8 cellular contexts compared by ENCODE assay signal in the genomic region with DNA sequence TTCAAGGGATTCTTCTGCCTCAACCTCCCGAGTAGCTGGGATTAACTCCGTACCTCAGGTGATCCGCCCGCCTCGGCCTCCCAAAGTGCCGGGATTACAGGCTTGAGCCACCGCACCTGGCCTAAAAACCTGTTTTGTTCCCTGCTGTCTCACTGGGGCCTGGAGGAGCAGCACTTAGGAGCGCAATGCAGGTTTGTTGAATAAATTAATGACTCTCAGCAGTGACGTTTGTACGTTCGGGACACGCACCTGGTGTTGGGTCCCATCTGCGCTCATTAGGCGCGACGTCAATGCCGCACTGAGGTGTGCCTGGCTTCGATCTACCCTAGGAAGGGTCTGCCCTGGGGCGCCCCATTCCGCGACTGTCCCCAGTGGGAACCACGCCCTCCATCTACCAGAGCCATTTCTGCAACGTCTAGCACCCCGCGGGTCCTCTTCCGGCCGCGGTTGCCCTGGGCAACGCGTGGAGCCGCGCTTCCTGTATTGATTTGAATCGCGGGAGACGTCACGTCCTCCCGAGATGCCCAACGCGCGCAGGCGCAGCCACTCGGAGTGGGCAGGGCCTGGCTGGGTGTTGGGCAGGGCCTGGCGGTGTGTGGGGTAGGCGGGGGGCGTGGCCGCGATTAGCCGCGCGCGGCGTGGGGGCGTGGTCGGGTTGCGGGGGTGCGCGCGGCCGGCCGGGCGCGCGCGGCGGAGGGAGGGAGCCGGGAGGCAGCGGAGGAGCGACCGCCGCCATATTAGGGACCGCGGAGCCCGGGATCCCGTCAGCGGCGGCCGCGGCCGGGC. TPM values are rescaled to one million over a fixed set of nuclear protein-coding genes. Genes with fewer than 3 reads are reported as not detected.
DNase-seq lines count a peak whose midpoint lies in the region; ATAC-seq and TF ChIP-seq lines count a peak whose summit lies in the region.

FZR1 (plus strand) TSS at position 714 of the 786 bp plus-strand sequence. CDS start 16,679 bp downstream, outside the sequence.

- H3K4me1 ChIP-seq in BLaER1 (peaks cover 49% of the 10 kb centered on the region), left lung (peaks cover 5 to 46% of the 10 kb centered on the region in 2 donors)

- peak within 1 kb of the TSS; percentile 96 for H3K4me3 ChIP-seq in BLaER1
- H3K4me3 ChIP-seq in left lung = peak within 1 kb of the TSS; percentile 89 to 91

- peaks cover 24% of the 10 kb centered on the region for H3K36me3 ChIP-seq in BLaER1
- H3K36me3 ChIP-seq in left lung = peaks cover 0 to 15% of the 10 kb centered on the region in 2 donors

- no peaks in the 10 kb centered on the region for H3K9me3 ChIP-seq in BLaER1
- H3K9me3 ChIP-seq in left lung = no peaks in the 10 kb centered on the region

- TF ChIP-seq CTCF in left lung (IDR thresholded peaks at IDR 0.05) = no peak

- H3K27ac ChIP-seq in BLaER1 (peak within 1 kb of the TSS; percentile 97), left lung (peak within 1 kb of the TSS; percentile 80 to 94)

- peak; percentile 100 for DNase-seq in NCI-H69 (lab: John Stamatoyannopoulos, UW)
- peak; percentile 99 for DNase-seq in activated CD4-positive, alpha-beta T cell treated with anti-CD3 and anti-CD28 coated beads, Interleukin-2, amount 50 U/mL, for 1 hour
- peak; percentile 98 for DNase-seq in dedifferentiated amniotic fluid mesenchymal stem cell (ENCODE audit: extremely low spot score)
- DNase-seq in left lung = peak; percentile 99 to 100
- DNase-seq in stimulated activated CD4-positive, alpha-beta T cell treated with anti-CD3 and anti-CD28 coated beads, Interleukin-2, amount 100 ng/mL, for 48 hours = peak; percentile 99 to 100

- ATAC-seq in GM19328 (IDR thresholded peaks at IDR 0.05; ENCODE audit: unreplicated experiment) (peak; percentile 85), HG03520 (IDR thresholded peaks at IDR 0.05; ENCODE audit: unreplicated experiment) (peak; percentile 85), left lung (peak; percentile 96)

- intact Hi-C loops in left lung (cut with DNase I) = no loop called here

- peak within 1 kb of the TSS; percentile 96 for H3K4me2 ChIP-seq in BLaER1

- H3K27me3 ChIP-seq in BLaER1 (no peaks in the 10 kb centered on the region), left lung (no peaks in the 10 kb centered on the region)

- H4K20me1 ChIP-seq in BLaER1 = peaks cover 36% of the 10 kb centered on the region

- H3K9ac ChIP-seq in BLaER1 = peak within 1 kb of the TSS; percentile 97

RNA-seq across cellular contexts. Expression of gene FZR1, which starts in this region (rescaled TPM):
- total RNA-seq in left lung = 10 to 100 TPM; 33.4 to 39.5 TPM

Comparison
In these comparisons a context has a peak if more than half of its experiments do, and no peak if none do; other contexts are left out.
1. Peak in every context shown above with its lines: DNase-seq, ATAC-seq, H3K4me3 ChIP-seq and H3K27ac ChIP-seq.